Comparison of ENCODE assay signal across 13 cellular contexts in the genomic region with DNA sequence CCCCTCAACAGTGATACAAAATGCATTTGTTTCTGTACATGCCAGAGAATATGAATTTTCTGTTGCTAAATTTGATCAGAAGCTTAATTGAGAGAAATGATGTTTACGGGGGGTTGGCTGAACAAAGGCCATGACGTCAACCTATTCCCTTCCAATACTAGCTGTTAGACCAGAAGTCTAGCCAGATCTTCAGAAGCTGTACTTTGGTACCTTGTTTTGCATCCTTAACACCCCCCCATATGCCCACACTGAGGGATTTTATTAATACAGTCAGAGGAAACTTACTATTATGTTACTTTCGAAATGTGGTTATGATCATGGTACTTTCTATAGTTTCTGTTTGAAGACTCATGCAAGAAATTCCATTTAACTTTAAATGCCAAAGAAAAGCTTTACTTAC. TPM values are rescaled to one million over a fixed set of nuclear protein-coding genes. Genes with fewer than 3 reads are reported as not detected.
DNase-seq lines count a peak whose midpoint lies in the region; ATAC-seq and TF ChIP-seq lines count a peak whose summit lies in the region.
"Had no signal": no experiment of that assay in that cellular context is flagged by ENCODE, and none has a peak within 500 bp of the region (broad histone marks: within the 10 kb centered on the region; RNA-seq: fewer than 3 reads in every experiment).

No MANE protein-coding gene starts in this region.

- no peaks in the 10 kb centered on the region for H3K27me3 ChIP-seq in HAP-1 (ENCODE audit: low read depth)

- peaks cover 51% of the 10 kb centered on the region for H3K4me1 Mint-ChIP-seq in MCF 10A (ENCODE audit: insufficient read depth, unreplicated experiment)
- peaks cover 27% of the 10 kb centered on the region for H3K4me1 Mint-ChIP-seq in nephron

- in situ Hi-C loops in G401 (cut with HindIII; ENCODE audit: low sequenced_read_pairs) (no loop called here), HAP-1 (cut with MboI; ENCODE audit: low sequenced_read_pairs) (no loop called here)

- peak; percentile 59 for DNase-seq in G401 (ENCODE audit: low spot score)
- no peak for DNase-seq in MCF 10A (ENCODE audit: unreplicated experiment)
- DNase-seq in DMS53 treated with DMSO at 0.1 percent for 48 hours (lab: John Stamatoyannopoulos, UW; ENCODE audit: unreplicated experiment): no peak
- no peak for DNase-seq in HAP-1 (ENCODE audit: low spot score in 2 of 2)
- no peak for DNase-seq in RWPE1 (ENCODE audit: low spot score)
- DNase-seq: DMS 273 treated with DMSO at 0.1 percent for 48 hours, glutamatergic neuron had no signal

- peak overlapping the region; percentile 93 for H3K4me3 Mint-ChIP-seq in MCF 10A (ENCODE audit: unreplicated experiment)
- peak overlapping the region; percentile 55 to 71 (median 67) for H3K4me3 Mint-ChIP-seq in nephron

- peaks cover 8% of the 10 kb centered on the region for H3K36me3 Mint-ChIP-seq in MCF 10A (ENCODE audit: insufficient read depth, unreplicated experiment)
- H3K36me3 Mint-ChIP-seq in nephron (ENCODE audit: low read depth): no peaks in the 10 kb centered on the region

- H3K4me1 ChIP-seq in HAP-1: peaks cover 29% of the 10 kb centered on the region

- no peaks in the 10 kb centered on the region for H3K9me3 ChIP-seq in HAP-1

- no peak for TF ChIP-seq CTCF in MCF 10A (IDR thresholded peaks at IDR 0.05; ENCODE audit: unreplicated experiment)
- no peak for TF ChIP-seq CTCF in nephron (IDR thresholded peaks at IDR 0.05; ENCODE audit: unreplicated experiment in 3 of 3)
- no peak for TF ChIP-seq CTCF in RWPE1 (conservative IDR thresholded peaks at IDR 0.05; ENCODE audit: low read depth)

- no peaks in the 10 kb centered on the region for H3K36me3 ChIP-seq in HAP-1 (replicated peaks)

- no TSS peak for BruUV-seq in MCF 10A (replicated peaks; lab: Mats Ljungman, UMichigan)

- H3K27ac Mint-ChIP-seq in MCF 10A (ENCODE audit: low read depth, unreplicated experiment): peak overlapping the region; percentile 17
- no peak overlapping the region for H3K27ac Mint-ChIP-seq in nephron

- no peak overlapping the region for H3K4me3 ChIP-seq in HAP-1
- H3K4me3 ChIP-seq: K562 had no signal

- H3K27me3 Mint-ChIP-seq in MCF 10A (ENCODE audit: insufficient read depth, unreplicated experiment) (no peaks in the 10 kb centered on the region), nephron (ENCODE audit: low read depth) (no peaks in the 10 kb centered on the region)

- CTCF ChIA-PET in MCF 10A (lab: Yijun Ruan, JAX): interaction anchor here (0.7 to 14.9 kb wide), 5 partner anchors 11 to 763 kb away, joined by 3 to 270 read pairs (median 6); partner anchors contain the start of gene HINT3
- CTCF ChIA-PET in RWPE1 (lab: Yijun Ruan, JAX): interaction anchor here (0.6 kb wide), 1 partner anchor 208 kb away, joined by 3 read pairs; no protein-coding TSS in a partner anchor

- no peaks in the 10 kb centered on the region for H3K9me3 Mint-ChIP-seq in MCF 10A (ENCODE audit: unreplicated experiment)
- H3K9me3 Mint-ChIP-seq in nephron: no peaks in the 10 kb centered on the region

- H3K27ac ChIP-seq in RWPE1: no peak overlapping the region

- ATAC-seq in HG03060 (IDR thresholded peaks at IDR 0.05; ENCODE audit: low read depth, unreplicated experiment): peak; percentile 15
- ATAC-seq in HG02678 (IDR thresholded peaks at IDR 0.05; ENCODE audit: unreplicated experiment): no peak
- ATAC-seq: K562 had no signal

- POLR2A ChIA-PET in MCF 10A (lab: Yijun Ruan, JAX): interaction anchor here (0.7 to 7.1 kb wide), 28 partner anchors 11 to 483 kb away, joined by 3 to 207 read pairs (median 4); partner anchors contain the start of genes HINT3 and TRMT11
- POLR2A ChIA-PET in RWPE1 (lab: Yijun Ruan, JAX; ENCODE audit: low non-redundant PET): no interaction called here

- intact Hi-C loops in MCF 10A (cut with micrococcal nuclease): no loop called here

RNA-seq across cellular contexts. Expression of gene NCOA7, which starts 3.1 kb away (rescaled TPM):
- total RNA-seq in G401 (2014; rRNA removed; shearing (Covaris generic)): 1.9 and 6.3 TPM in 2 replicates
- 50.9 and 52.3 TPM in 2 replicates for total RNA-seq in MCF 10A (2022)

RNA-seq across cellular contexts. Expression of gene HEY2, which starts 44.4 kb away (rescaled TPM):
- total RNA-seq in G401 (2014; rRNA removed; shearing (Covaris generic)): not detected in 2 replicates
- not detected in 2 replicates for total RNA-seq in MCF 10A (2022)
- total RNA-seq: NCI-H460; T-helper 2 cell treated with Interferon-gamma antibody and Interleukin-4, amounts not matched to agents 100 ng/mL and 5 ng/mL, for 36 hours had no signal
